Comparison of ENCODE assay signal across 19 cellular contexts in the genomic region with DNA sequence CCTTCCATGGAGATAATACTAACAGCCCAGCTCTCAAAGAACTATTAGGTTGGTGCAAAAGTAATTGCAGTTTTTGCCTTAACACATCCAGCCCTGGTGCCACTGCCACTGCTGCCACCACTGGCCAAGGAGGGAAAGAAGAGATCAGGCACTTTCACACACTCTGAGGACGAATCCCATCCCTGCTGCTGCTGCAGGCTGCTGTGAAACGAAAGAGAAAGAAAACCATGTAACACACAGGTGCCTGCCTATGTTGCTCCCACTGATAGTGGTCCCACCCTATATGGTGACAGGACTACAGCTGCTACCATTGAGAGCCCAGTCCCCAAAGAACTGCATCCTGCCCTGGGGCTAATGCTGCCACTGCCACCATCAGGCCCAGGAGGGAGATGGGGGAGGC. TPM values are rescaled to one million over a fixed set of nuclear protein-coding genes. Genes with fewer than 3 reads are reported as not detected.
DNase-seq lines count a peak whose midpoint lies in the region; ATAC-seq, FAIRE-seq and TF ChIP-seq lines count a peak whose summit lies in the region.
"Had no signal": no experiment of that assay in that cellular context is flagged by ENCODE, and none has a peak within 500 bp of the region (broad histone marks: within the 10 kb centered on the region; RNA-seq: fewer than 3 reads in every experiment).

No MANE protein-coding gene starts in this region.

- no peaks in the 10 kb centered on the region for H3K36me3 ChIP-seq in pancreas
- H3K36me3 ChIP-seq: BE2C, heart right ventricle, right lobe of liver had no signal

- no peak overlapping the region for H3K27ac Mint-ChIP-seq in activated naive CD8-positive, alpha-beta T cell treated with anti-CD3 and anti-CD28 coated beads, Interleukin-2, amount 50 U/mL, for 24 hours
- no peak overlapping the region for H3K27ac Mint-ChIP-seq in mesothelial cell of epicardium
- H3K27ac Mint-ChIP-seq: HFFc6; nephron progenitor cell; stimulated activated naive CD8-positive, alpha-beta T cell treated with anti-CD3 and anti-CD28 coated beads, Interleukin-15, Interleukin-2, amounts not matched to agents 100 ng/mL and 50 ng/mL, for 24 hours had no signal

- H3K9me3 ChIP-seq in pancreas: no peaks in the 10 kb centered on the region
- H3K9me3 ChIP-seq: BE2C, right lobe of liver had no signal

- no peaks in the 10 kb centered on the region for H3K27me3 Mint-ChIP-seq in activated naive CD8-positive, alpha-beta T cell treated with anti-CD3 and anti-CD28 coated beads, Interleukin-2, amount 50 U/mL, for 24 hours
- H3K27me3 Mint-ChIP-seq in mesothelial cell of epicardium (ENCODE audit: low read depth): no peaks in the 10 kb centered on the region
- H3K27me3 Mint-ChIP-seq: stimulated activated naive CD8-positive, alpha-beta T cell treated with anti-CD3 and anti-CD28 coated beads, Interleukin-15, Interleukin-2, amounts not matched to agents 100 ng/mL and 50 ng/mL, for 24 hours had no signal

- TF ChIP-seq CTCF in pancreas (IDR thresholded peaks at IDR 0.05) (no peak), mesothelial cell of epicardium (IDR thresholded peaks at IDR 0.05; ENCODE audit: unreplicated experiment) (no peak)

- peaks cover 15% of the 10 kb centered on the region for H3K4me1 Mint-ChIP-seq in activated naive CD8-positive, alpha-beta T cell treated with anti-CD3 and anti-CD28 coated beads, Interleukin-2, amount 50 U/mL, for 24 hours
- no peaks in the 10 kb centered on the region for H3K4me1 Mint-ChIP-seq in mesothelial cell of epicardium
- H3K4me1 Mint-ChIP-seq: nephron progenitor cell had no signal

- no peak overlapping the region for H3K4me3 Mint-ChIP-seq in activated naive CD8-positive, alpha-beta T cell treated with anti-CD3 and anti-CD28 coated beads, Interleukin-2, amount 50 U/mL, for 24 hours
- H3K4me3 Mint-ChIP-seq in mesothelial cell of epicardium: no peak overlapping the region
- H3K4me3 Mint-ChIP-seq: HFFc6; nephron progenitor cell; stimulated activated naive CD8-positive, alpha-beta T cell treated with anti-CD3 and anti-CD28 coated beads, Interleukin-15, Interleukin-2, amounts not matched to agents 100 ng/mL and 50 ng/mL, for 24 hours had no signal

- H3K4me3 ChIP-seq in pancreas: no peak overlapping the region
- H3K4me3 ChIP-seq: heart right ventricle, right lobe of liver had no signal

- peak; percentile 19 for DNase-seq in D341Med (ENCODE audit: low spot score)
- no peak for DNase-seq in HTR-8/SVneo (ENCODE audit: insufficient read length, low spot score)
- no peak for DNase-seq in activated naive CD8-positive, alpha-beta T cell treated with anti-CD3 and anti-CD28 coated beads, Interleukin-2, amount 50 U/mL, for 24 hours
- DNase-seq in LoVo (ENCODE audit: low spot score): no peak
- DNase-seq in pancreas: no peak
- no peak for DNase-seq in mesothelial cell of epicardium (ENCODE audit: low spot score in 2 of 2, unreplicated experiment in 2 of 2)
- no peak for DNase-seq in frontal cortex (ENCODE audit: low spot score in 2 of 2)
- DNase-seq: activated CD8-positive, alpha-beta memory T cell treated with anti-CD3 and anti-CD28 coated beads for 24 hours; BE2C; heart right ventricle; HFFc6; IMR-90; NCI-H146; NCI-H524 treated with DMSO at 0.1 percent for 48 hours; nephron progenitor cell; right lobe of liver had no signal

- H3K27ac ChIP-seq in pancreas: no peak overlapping the region
- H3K27ac ChIP-seq: heart right ventricle, right lobe of liver, RWPE1 had no signal

- H3K9me3 Mint-ChIP-seq in activated naive CD8-positive, alpha-beta T cell treated with anti-CD3 and anti-CD28 coated beads, Interleukin-2, amount 50 U/mL, for 24 hours: peaks cover 4% of the 10 kb centered on the region
- H3K9me3 Mint-ChIP-seq in mesothelial cell of epicardium: peaks cover 56% of the 10 kb centered on the region
- H3K9me3 Mint-ChIP-seq: HFFc6; stimulated activated naive CD8-positive, alpha-beta T cell treated with anti-CD3 and anti-CD28 coated beads, Interleukin-15, Interleukin-2, amounts not matched to agents 100 ng/mL and 50 ng/mL, for 24 hours had no signal

- H3K4me1 ChIP-seq in pancreas: no peaks in the 10 kb centered on the region
- H3K4me1 ChIP-seq: BE2C, right lobe of liver had no signal

- WGBS in pancreas, 2 donors: 56 to 93% methylated on average over 2 of the region's 2 CpGs

- no peaks in the 10 kb centered on the region for H3K27me3 ChIP-seq in pancreas
- H3K27me3 ChIP-seq: BE2C, heart right ventricle, right lobe of liver had no signal

- ATAC-seq in GM18502 (IDR thresholded peaks at IDR 0.05; ENCODE audit: poor library complexity, unreplicated experiment) (peak; percentile 45), pancreas (no peak)
- peak; percentile 33 for ATAC-seq in activated naive CD8-positive, alpha-beta T cell treated with anti-CD3 and anti-CD28 coated beads, Interleukin-2, amount 50 U/mL, for 24 hours
- ATAC-seq: heart right ventricle had no signal

- intact Hi-C loops in pancreas (cut with DNase I): no loop called here

- H3K36me3 Mint-ChIP-seq in activated naive CD8-positive, alpha-beta T cell treated with anti-CD3 and anti-CD28 coated beads, Interleukin-2, amount 50 U/mL, for 24 hours (ENCODE audit: low read depth): peaks cover 29% of the 10 kb centered on the region
- H3K36me3 Mint-ChIP-seq in mesothelial cell of epicardium: peaks cover 36% of the 10 kb centered on the region

- FAIRE-seq in HTR-8/SVneo (lab: Jason Lieb, UNC) (peak; percentile 42), pancreas (lab: Jason Lieb, UNC) (no peak), frontal cortex (lab: Jason Lieb, UNC) (no peak)

RNA-seq across cellular contexts. Expression of a gene that starts 34.7 kb away (rescaled TPM):
- total RNA-seq in pancreas: under 1 TPM; 0.19 to 0.47 (median 0.27) TPM
- polyA plus RNA-seq in pancreas: under 1 TPM; 0.23 to 0.45 TPM
- 1.5 to 1.6 TPM (median 1.6 TPM) in 3 replicates for total RNA-seq in mesothelial cell of epicardium
- total RNA-seq in frontal cortex: 1.6 TPM

RNA-seq across cellular contexts. Expression of a gene that starts 35.1 kb away (rescaled TPM):
- total RNA-seq in pancreas (10 to 100 TPM in 1 of 6 donors, 1 to 10 TPM in 5; 5.9 to 13.2 (median 7.7) TPM), mesothelial cell of epicardium (28.9 to 30.4 TPM (median 29.4 TPM) in 3 replicates), frontal cortex (24.1 TPM)
- 1 to 10 TPM; 2.4 to 4.8 TPM for polyA plus RNA-seq in pancreas

Comparison
In these comparisons a context has a peak if more than half of its experiments do, and no peak if none do; other contexts are left out.
1. ATAC-seq: peak in GM18502 (single experiment) and activated naive CD8-positive, alpha-beta T cell treated with anti-CD3 and anti-CD28 coated beads, Interleukin-2, amount 50 U/mL, for 24 hours (single experiment); none in pancreas (0 of 4).